In the genomic region with DNA sequence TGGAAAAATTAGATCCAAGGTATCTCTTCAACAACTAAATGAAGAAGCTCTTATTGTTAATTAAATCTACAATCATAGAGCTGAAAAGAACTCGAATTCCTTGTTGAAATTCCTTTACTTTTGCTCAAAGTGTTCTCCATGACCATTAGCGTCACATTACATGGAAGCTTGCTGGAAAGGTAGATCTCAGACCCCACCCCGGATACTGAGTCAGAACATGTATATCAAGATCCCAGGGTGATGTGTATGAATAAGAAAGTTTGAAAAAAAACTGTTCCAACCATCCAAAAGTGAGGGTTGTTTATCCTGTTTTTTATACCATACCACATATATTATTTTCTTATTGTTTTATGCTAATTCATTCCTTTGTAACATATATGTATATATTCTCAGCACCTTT, we compare ENCODE assay signal across 15 cellular contexts.
DNase-seq lines count a peak whose midpoint lies in the region; ATAC-seq and TF ChIP-seq lines count a peak whose summit lies in the region.
"Had no signal": no experiment of that assay in that cellular context is flagged by ENCODE, and none has a peak within 500 bp of the region (broad histone marks: within the 10 kb centered on the region; RNA-seq: fewer than 3 reads in every experiment).

No MANE protein-coding gene starts in this region.

- POLR2A ChIA-PET in IMR-90 (lab: Charles Lee; ENCODE audit: unreplicated experiment): no interaction called here
- POLR2A ChIA-PET in activated CD8-positive, alpha-beta T cell treated with anti-CD3 and anti-CD28 coated beads, Interleukin-2, amount 10 ng/mL, durations not matched to agents 7 days and 5 days (lab: Charles Lee): interaction anchor here (0.8 kb wide), 1 partner anchor 45 kb away, joined by 3 read pairs; no protein-coding TSS in a partner anchor

- H4K91ac ChIP-seq in IMR-90 (ENCODE audit: insufficient read depth, low read depth, low read length): no peak overlapping the region

- no peaks in the 10 kb centered on the region for H3K27me3 Mint-ChIP-seq in activated CD8-positive, alpha-beta T cell treated with anti-CD3 and anti-CD28 coated beads, Interleukin-2, amount 10 ng/mL, durations not matched to agents 7 days and 5 days (ENCODE audit: low read depth)
- H3K27me3 Mint-ChIP-seq: CD4-positive, CD25-positive, alpha-beta regulatory T cell had no signal

- no peak overlapping the region for H2AFZ ChIP-seq in IMR-90 (replicated peaks; ENCODE audit: low read length, poor library complexity)

- H4K5ac ChIP-seq in IMR-90 (ENCODE audit: low read depth, low read length): no peak overlapping the region

- no peak overlapping the region for H2AK9ac ChIP-seq in IMR-90 (replicated peaks; ENCODE audit: low read depth, low read length, poor library complexity)

- no CpG with 5 or more reads among the region's 3 CpGs for WGBS in IMR-90 (ENCODE audit: extremely low coverage in 2 of 2, insufficient read length in 1 of 2), 2 experiments

- dilution Hi-C loops in IMR-90 (cut with HindIII; ENCODE audit: low sequenced_read_pairs, unreplicated experiment): no loop called here

- no TSS peak for BruUV-seq in IMR-90 (replicated peaks; lab: Mats Ljungman, UMichigan)

- intact Hi-C loops in IMR-90 (cut with micrococcal nuclease): no loop called here

- H4K20me1 ChIP-seq in IMR-90 (ENCODE audit: insufficient read depth, low read length): no peaks in the 10 kb centered on the region
- H4K20me1 ChIP-seq: BLaER1 treated with 17β-estradiol and CSF1 and Interleukin-3, amounts not matched to agents 10 nM and 100 nM had no signal

- no peak overlapping the region for H2BK5ac ChIP-seq in IMR-90 (ENCODE audit: low read depth, low read length, poor library complexity, severe bottlenecking)

- H2BK20ac ChIP-seq in IMR-90 (ENCODE audit: low read depth, low read length): no peak overlapping the region

- TF ChIP-seq POLR2A in IMR-90 (IDR thresholded peaks at IDR 0.05; ENCODE audit: low read depth, low read length): no peak
- TF ChIP-seq POLR2A in erythroblast (IDR thresholded peaks at IDR 0.05; ENCODE audit: low read length): no peak

- no peak overlapping the region for H2BK15ac ChIP-seq in IMR-90 (ENCODE audit: low read depth, low read length)

- no peak overlapping the region for H3K23ac ChIP-seq in IMR-90 (ENCODE audit: low read depth, low read length)

- H3K4me3 ChIP-seq in IMR-90 (ENCODE audit: insufficient read depth, low read depth, low read length) (no peak overlapping the region), epithelial cell of esophagus (ENCODE audit: low read length) (no peak overlapping the region)
- H3K4me3 ChIP-seq: BLaER1 treated with 17β-estradiol and CSF1 and Interleukin-3, amounts not matched to agents 10 nM and 100 nM had no signal

- H3K9me3 ChIP-seq in IMR-90 (ENCODE audit: control insufficient read depth, insufficient read depth, low read length): no peaks in the 10 kb centered on the region

- H3K14ac ChIP-seq in IMR-90 (replicated peaks; ENCODE audit: low read depth, low read length): no peak overlapping the region

- no peaks in the 10 kb centered on the region for H3K79me1 ChIP-seq in IMR-90 (ENCODE audit: low read depth in 1 of 2, low read length in 2 of 2)

- H2BK120ac ChIP-seq in IMR-90 (ENCODE audit: low read depth, low read length): no peak overlapping the region

- no peak overlapping the region for H2AK5ac ChIP-seq in IMR-90 (ENCODE audit: low read depth, low read length)

- no peak overlapping the region for H3K27ac Mint-ChIP-seq in activated CD8-positive, alpha-beta T cell treated with anti-CD3 and anti-CD28 coated beads, Interleukin-2, amount 10 ng/mL, durations not matched to agents 7 days and 5 days
- H3K27ac Mint-ChIP-seq: CD4-positive, CD25-positive, alpha-beta regulatory T cell had no signal

- no peak overlapping the region for H3K4ac ChIP-seq in IMR-90 (ENCODE audit: low read depth, low read length)

- H3K4me1 Mint-ChIP-seq in activated CD8-positive, alpha-beta T cell treated with anti-CD3 and anti-CD28 coated beads, Interleukin-2, amount 10 ng/mL, durations not matched to agents 7 days and 5 days (ENCODE audit: low read depth): no peaks in the 10 kb centered on the region
- H3K4me1 Mint-ChIP-seq: CD4-positive, CD25-positive, alpha-beta regulatory T cell had no signal

- no peaks in the 10 kb centered on the region for H3K4me1 ChIP-seq in IMR-90 (ENCODE audit: control insufficient read depth, insufficient read depth, low read length)
- H3K4me1 ChIP-seq: BLaER1 treated with 17β-estradiol and CSF1 and Interleukin-3, amounts not matched to agents 10 nM and 100 nM had no signal

- H4K8ac ChIP-seq in IMR-90 (ENCODE audit: low read depth in 2 of 2, low read length in 2 of 2): no peak overlapping the region

- CTCF ChIA-PET in IMR-90 (lab: Yijun Ruan, JAX): no interaction called here
- CTCF ChIA-PET in activated CD8-positive, alpha-beta T cell treated with anti-CD3 and anti-CD28 coated beads, Interleukin-2, amount 10 ng/mL, durations not matched to agents 7 days and 5 days (lab: Charles Lee): no interaction called here

- no peak overlapping the region for H3K27ac ChIP-seq in IMR-90 (ENCODE audit: insufficient read depth, low read length)
- H3K27ac ChIP-seq: BLaER1 treated with 17β-estradiol and CSF1 and Interleukin-3, amounts not matched to agents 10 nM and 100 nM had no signal

- TF ChIP-seq RAD21 in IMR-90 (IDR thresholded peaks at IDR 0.05; ENCODE audit: low read length): no peak

- TF ChIP-seq CTCF in IMR-90 (conservative IDR thresholded peaks at IDR 0.05; ENCODE audit: low read depth, low read length): no peak
- TF ChIP-seq CTCF in epithelial cell of esophagus (IDR thresholded peaks at IDR 0.05; ENCODE audit: insufficient read depth, low read depth, low read length, missing control alignments): no peak

- ATAC-seq in IMR-90 (ENCODE audit: low read depth): no peak
- ATAC-seq in activated CD8-positive, alpha-beta T cell treated with anti-CD3 and anti-CD28 coated beads, Interleukin-2, amount 10 ng/mL, durations not matched to agents 7 days and 5 days: no peak
- ATAC-seq: HepG2 had no signal

- DNase-seq in A172 (ENCODE audit: low spot score) (peak; percentile 27), ELR (ENCODE audit: low read depth) (peak; percentile 52), IMR-90 (peak; percentile 11), epithelial cell of esophagus (ENCODE audit: low read depth) (peak; percentile 39), erythroblast (lab: John Stamatoyannopoulos, UW) (no peak)
- DNase-seq in activated CD4-positive, alpha-beta T cell treated with anti-CD3 and anti-CD28 coated beads for 1 hour: no peak
- no peak for DNase-seq in activated CD8-positive, alpha-beta T cell treated with anti-CD3 and anti-CD28 coated beads, Interleukin-2, amount 10 ng/mL, durations not matched to agents 7 days and 5 days
- DNase-seq: 8988T; ACHN; CD4-positive, CD25-positive, alpha-beta regulatory T cell; DMS53; GDM1; H7 had no signal

- H3K56ac ChIP-seq in IMR-90 (ENCODE audit: extremely low read depth, insufficient read depth, low read length): no peak overlapping the region

- no peaks in the 10 kb centered on the region for H3K9me3 Mint-ChIP-seq in activated CD8-positive, alpha-beta T cell treated with anti-CD3 and anti-CD28 coated beads, Interleukin-2, amount 10 ng/mL, durations not matched to agents 7 days and 5 days (ENCODE audit: insufficient read depth)
- H3K9me3 Mint-ChIP-seq: CD4-positive, CD25-positive, alpha-beta regulatory T cell had no signal

- no peak overlapping the region for H3K18ac ChIP-seq in IMR-90 (ENCODE audit: low read depth, low read length)

- H3K4me3 Mint-ChIP-seq in activated CD8-positive, alpha-beta T cell treated with anti-CD3 and anti-CD28 coated beads, Interleukin-2, amount 10 ng/mL, durations not matched to agents 7 days and 5 days: no peak overlapping the region
- H3K4me3 Mint-ChIP-seq: CD4-positive, CD25-positive, alpha-beta regulatory T cell had no signal

- no peaks in the 10 kb centered on the region for H3K27me3 ChIP-seq in IMR-90 (ENCODE audit: control insufficient read depth, insufficient read depth, low read length)
- H3K27me3 ChIP-seq: BLaER1 treated with 17β-estradiol and CSF1 and Interleukin-3, amounts not matched to agents 10 nM and 100 nM had no signal

- H3K4me2 ChIP-seq in IMR-90 (ENCODE audit: low read depth, low read length): no peak overlapping the region
- H3K4me2 ChIP-seq: BLaER1 treated with 17β-estradiol and CSF1 and Interleukin-3, amounts not matched to agents 10 nM and 100 nM had no signal

- in situ Hi-C loops in IMR-90 (cut with MboI; ENCODE audit: low sequenced_read_pairs): no loop called here

- no peak overlapping the region for H3K9ac ChIP-seq in IMR-90 (ENCODE audit: low read depth, low read length)
- H3K9ac ChIP-seq: BLaER1 treated with 17β-estradiol and CSF1 and Interleukin-3, amounts not matched to agents 10 nM and 100 nM had no signal

- H3K36me3 ChIP-seq in IMR-90 (ENCODE audit: control insufficient read depth, insufficient read depth, low read length): no peaks in the 10 kb centered on the region
- H3K36me3 ChIP-seq: BLaER1 treated with 17β-estradiol and CSF1 and Interleukin-3, amounts not matched to agents 10 nM and 100 nM had no signal

- H3K36me3 Mint-ChIP-seq in activated CD8-positive, alpha-beta T cell treated with anti-CD3 and anti-CD28 coated beads, Interleukin-2, amount 10 ng/mL, durations not matched to agents 7 days and 5 days (ENCODE audit: low read depth): no peaks in the 10 kb centered on the region
- H3K36me3 Mint-ChIP-seq: CD4-positive, CD25-positive, alpha-beta regulatory T cell had no signal

- H3K9me1 ChIP-seq in IMR-90 (ENCODE audit: insufficient read depth, low read length): no peaks in the 10 kb centered on the region

TF ChIP-seq in IMR-90, 13 proteins besides CTCF, POLR2A, EP300 and RAD21 (continues in another document):
- no peak for TF ChIP-seq SMC3 (IDR thresholded peaks at IDR 0.05; ENCODE audit: low read depth, low read length)
- TF ChIP-seq CEBPB (IDR thresholded peaks at IDR 0.05; ENCODE audit: low read depth, low read length): no peak
- no peak for TF ChIP-seq MXI1 (IDR thresholded peaks at IDR 0.05; ENCODE audit: borderline replicate concordance, low read depth, low read length)
- TF ChIP-seq FOS (IDR thresholded peaks at IDR 0.05; ENCODE audit: low read depth, low read length): no peak
- no peak for TF ChIP-seq MAZ (IDR thresholded peaks at IDR 0.05; ENCODE audit: borderline replicate concordance, low read depth, low read length)
- TF ChIP-seq MAFK (IDR thresholded peaks at IDR 0.05; ENCODE audit: low read depth, low read length): no peak
- TF ChIP-seq NFE2L2 (IDR thresholded peaks at IDR 0.05; ENCODE audit: low read depth, low read length): no peak
- no peak for TF ChIP-seq RFX5 (IDR thresholded peaks at IDR 0.05; ENCODE audit: low read depth, low read length)
- TF ChIP-seq CHD1 (IDR thresholded peaks at IDR 0.05; ENCODE audit: low read depth, low read length): no peak
- TF ChIP-seq RCOR1 (IDR thresholded peaks at IDR 0.05; ENCODE audit: insufficient replicate concordance, low read length): no peak

Comparison
In these comparisons a context has a peak if more than half of its experiments do, and no peak if none do; other contexts are left out.
1. DNase-seq: peak in A172 (single experiment), ELR (single experiment), IMR-90 (single experiment) and epithelial cell of esophagus (single experiment); none in erythroblast (0 of 2), activated CD4-positive, alpha-beta T cell treated with anti-CD3 and anti-CD28 coated beads for 1 hour (single experiment) and activated CD8-positive, alpha-beta T cell treated with anti-CD3 and anti-CD28 coated beads, Interleukin-2, amount 10 ng/mL, durations not matched to agents 7 days and 5 days (single experiment).